ENCODE assay signal across 8 cellular contexts in genomic region chr11:58572906-58573305, GRCh38. TPM values are rescaled to one million over a fixed set of nuclear protein-coding genes. Genes with fewer than 3 reads are reported as not detected.
DNase-seq lines count a peak whose midpoint lies in the region; ATAC-seq and TF ChIP-seq lines count a peak whose summit lies in the region.
"Not testable (repeated sequence)": the region's sequence is repeated elsewhere in the genome, so short reads cannot be mapped to it uniquely, and the experiment has no call there.

No MANE protein-coding gene starts in this region.

- not testable (repeated sequence) for H3K9ac ChIP-seq in fibroblast of lung (ENCODE audit: insufficient read depth, low read length)

- POLR2A ChIA-PET in PC-9 (lab: Charles Lee; ENCODE audit: unreplicated experiment): interaction anchor here (0.6 to 0.8 kb wide), 3 partner anchors 532 to 1099 kb away, joined by 4 to 7 read pairs (median 5); no protein-coding TSS in a partner anchor
- POLR2A ChIA-PET in activated CD4-positive, alpha-beta memory T cell treated with anti-CD3 and anti-CD28 coated beads, Interleukin-2, amount 10 ng/mL, durations not matched to agents 7 days and 5 days (lab: Charles Lee): interaction anchor here (1.0 to 2.0 kb wide), 3 partner anchors 13 to 572 kb away, joined by 3 to 8 read pairs (median 8); partner anchors contain the start of gene FAM111B
- POLR2A ChIA-PET in naive thymus-derived CD8-positive, alpha-beta T cell (lab: Charles Lee): interaction anchor here (0.6 to 1.8 kb wide), 8 partner anchors 9 to 921 kb away, joined by 3 to 13 read pairs (median 4); no protein-coding TSS in a partner anchor

- TF ChIP-seq CTCF in GM12865 (IDR thresholded peaks at IDR 0.05; ENCODE audit: insufficient read depth, low read depth, low read length, missing control alignments); PC-9 (conservative IDR thresholded peaks at IDR 0.05); ascending aorta (IDR thresholded peaks at IDR 0.05); fibroblast of lung (conservative IDR thresholded peaks at IDR 0.05 in 1 of 2, IDR thresholded peaks at IDR 0.05 in 1 of 2; ENCODE audit: low read depth in 1 of 2, low read length in 2 of 2): not testable (repeated sequence)

- peak overlapping the region; percentile 86 for H3K4me2 ChIP-seq in PC-9
- H3K4me2 ChIP-seq in fibroblast of lung (ENCODE audit: extremely low read depth, insufficient read depth, low read length): peak overlapping the region; percentile 69

- peak overlapping the region; percentile 100 for H3K27ac Mint-ChIP-seq in activated CD4-positive, alpha-beta memory T cell treated with anti-CD3 and anti-CD28 coated beads, Interleukin-2, amount 10 ng/mL, durations not matched to agents 7 days and 5 days
- peak overlapping the region; percentile 97 to 100 (median 100) for H3K27ac Mint-ChIP-seq in naive thymus-derived CD8-positive, alpha-beta T cell
- peak overlapping the region; percentile 97 to 98 for H3K27ac Mint-ChIP-seq in stimulated activated naive CD8-positive, alpha-beta T cell treated with anti-CD3 and anti-CD28 coated beads, Interleukin-15, amount 100 ng/mL, for 72 hours

- ATAC-seq in naive thymus-derived CD8-positive, alpha-beta T cell; stimulated activated naive CD8-positive, alpha-beta T cell treated with anti-CD3 and anti-CD28 coated beads, Interleukin-15, amount 100 ng/mL, for 72 hours: not testable (repeated sequence)

- H3F3A ChIP-seq in PC-9 (ENCODE audit: insufficient read depth, low read depth): peaks cover 56% of the 10 kb centered on the region

- H3K9me3 ChIP-seq in PC-9 (ENCODE audit: insufficient read depth, low read depth); ascending aorta; fibroblast of lung (ENCODE audit: control insufficient read depth, insufficient read depth, low read depth, low read length): not testable (repeated sequence)

- peaks cover 64% of the 10 kb centered on the region for H3K4me1 Mint-ChIP-seq in activated CD4-positive, alpha-beta memory T cell treated with anti-CD3 and anti-CD28 coated beads, Interleukin-2, amount 10 ng/mL, durations not matched to agents 7 days and 5 days
- H3K4me1 Mint-ChIP-seq in naive thymus-derived CD8-positive, alpha-beta T cell: peaks cover 30 to 83% (median 74%) of the 10 kb centered on the region in 4 donors
- H3K4me1 Mint-ChIP-seq in stimulated activated naive CD8-positive, alpha-beta T cell treated with anti-CD3 and anti-CD28 coated beads, Interleukin-15, amount 100 ng/mL, for 72 hours: peaks cover 45% of the 10 kb centered on the region

- DNase-seq in GM12865 (ENCODE audit: low read depth); PC-9; activated CD4-positive, alpha-beta memory T cell treated with anti-CD3 and anti-CD28 coated beads, Interleukin-2, amount 10 ng/mL, durations not matched to agents 7 days and 5 days; ascending aorta (ENCODE audit: low spot score in 2 of 2); fibroblast of lung (ENCODE audit: low read depth in 2 of 2); naive thymus-derived CD8-positive, alpha-beta T cell: not testable (repeated sequence)
- DNase-seq in stimulated activated naive CD8-positive, alpha-beta T cell treated with anti-CD3 and anti-CD28 coated beads, Interleukin-15, amount 100 ng/mL, for 72 hours: peak in 1 of 2 donors; percentile 26

- not testable (repeated sequence) for H3K9me2 ChIP-seq in PC-9 (ENCODE audit: insufficient read depth)

- intact Hi-C loops in PC-9 (cut with micrococcal nuclease; ENCODE audit: unreplicated experiment): not testable (repeated sequence)
- intact Hi-C loops in ascending aorta (cut with DNase I): loop anchor here (10.0 kb wide), 1 partner anchor 1498 kb away; no protein-coding TSS in a partner anchor

- peaks cover 46% of the 10 kb centered on the region for H3K36me3 Mint-ChIP-seq in activated CD4-positive, alpha-beta memory T cell treated with anti-CD3 and anti-CD28 coated beads, Interleukin-2, amount 10 ng/mL, durations not matched to agents 7 days and 5 days (ENCODE audit: low read depth)
- H3K36me3 Mint-ChIP-seq in naive thymus-derived CD8-positive, alpha-beta T cell: peaks cover 3 to 33% (median 25%) of the 10 kb centered on the region in 3 donors

- H3K4me3 ChIP-seq in ACC112 (ENCODE audit: low read depth, low read length): peak overlapping the region; percentile 38
- H3K4me3 ChIP-seq in GM12865 (ENCODE audit: low read depth, low read length): peak overlapping the region; percentile 99
- peak overlapping the region; percentile 35; the same call in 1 of the 2 replicates for H3K4me3 ChIP-seq in PC-9
- H3K4me3 ChIP-seq in ascending aorta: peak overlapping the region; percentile 5 to 28
- peak overlapping the region in 1 of 4 experiments; percentile 15 for H3K4me3 ChIP-seq in fibroblast of lung (replicated peaks in 1 of 4; ENCODE audit: control extremely low read depth in 1 of 4, insufficient read depth in 1 of 4, low read depth in 3 of 4, low read length in 4 of 4)

- peak overlapping the region; percentile 90 for H3K4me3 Mint-ChIP-seq in activated CD4-positive, alpha-beta memory T cell treated with anti-CD3 and anti-CD28 coated beads, Interleukin-2, amount 10 ng/mL, durations not matched to agents 7 days and 5 days
- peak overlapping the region; percentile 92 to 99 (median 96) for H3K4me3 Mint-ChIP-seq in naive thymus-derived CD8-positive, alpha-beta T cell
- peak overlapping the region; percentile 78 to 93 for H3K4me3 Mint-ChIP-seq in stimulated activated naive CD8-positive, alpha-beta T cell treated with anti-CD3 and anti-CD28 coated beads, Interleukin-15, amount 100 ng/mL, for 72 hours

- H3K79me2 ChIP-seq in ACC112 (ENCODE audit: control insufficient read depth, insufficient read depth, low read length, unreplicated experiment) (peaks cover 47% of the 10 kb centered on the region), PC-9 (ENCODE audit: low read depth) (peaks cover 23% of the 10 kb centered on the region)
- not testable (repeated sequence) for H3K79me2 ChIP-seq in fibroblast of lung (ENCODE audit: control insufficient read depth, insufficient read depth, low read length)

- CTCF ChIA-PET in PC-9 (lab: Charles Lee): interaction anchor here (0.7 to 0.9 kb wide), 3 partner anchors 83 to 534 kb away, joined by 3 read pairs; no protein-coding TSS in a partner anchor
- CTCF ChIA-PET in activated CD4-positive, alpha-beta memory T cell treated with anti-CD3 and anti-CD28 coated beads, Interleukin-2, amount 10 ng/mL, durations not matched to agents 7 days and 5 days (lab: Charles Lee): interaction anchor here (0.7 to 1.2 kb wide), 6 partner anchors 9 to 563 kb away, joined by 3 to 7 read pairs (median 4); no protein-coding TSS in a partner anchor

- not testable (repeated sequence) for H4K20me1 ChIP-seq in PC-9 (ENCODE audit: insufficient read depth); fibroblast of lung (ENCODE audit: control insufficient read depth, extremely low read depth, insufficient read depth, low read length)

- peaks cover 13% of the 10 kb centered on the region for H3K36me3 ChIP-seq in ACC112 (ENCODE audit: insufficient read depth, low read length)
- not testable (repeated sequence) for H3K36me3 ChIP-seq in PC-9 (ENCODE audit: low read depth); fibroblast of lung (ENCODE audit: control insufficient read depth, insufficient read depth, low read length)
- H3K36me3 ChIP-seq in ascending aorta: peaks cover 12 to 19% of the 10 kb centered on the region in 2 donors

- H3K9me3 Mint-ChIP-seq in activated CD4-positive, alpha-beta memory T cell treated with anti-CD3 and anti-CD28 coated beads, Interleukin-2, amount 10 ng/mL, durations not matched to agents 7 days and 5 days; naive thymus-derived CD8-positive, alpha-beta T cell; stimulated activated naive CD8-positive, alpha-beta T cell treated with anti-CD3 and anti-CD28 coated beads, Interleukin-15, amount 100 ng/mL, for 72 hours: not testable (repeated sequence)

- H2AFZ ChIP-seq in ACC112 (ENCODE audit: low read length, unreplicated experiment); fibroblast of lung (ENCODE audit: low read length): not testable (repeated sequence)
- H2AFZ ChIP-seq in PC-9: peak overlapping the region; percentile 65

- BruUV-seq in PC-9 (replicated peaks; lab: Mats Ljungman, UMichigan): not testable (repeated sequence)

- H3K27ac ChIP-seq in ACC112 (ENCODE audit: low read depth, low read length) (peak overlapping the region; percentile 99), PC-9 (peak overlapping the region; percentile 92), ascending aorta (peak overlapping the region; percentile 98 to 99), fibroblast of lung (ENCODE audit: insufficient read depth, low read length) (peak overlapping the region; percentile 60)

- peaks cover 41% of the 10 kb centered on the region for H3K4me1 ChIP-seq in ACC112 (ENCODE audit: control insufficient read depth, insufficient read depth, low read length, unreplicated experiment)
- peaks cover 48% of the 10 kb centered on the region for H3K4me1 ChIP-seq in PC-9 (replicated peaks; ENCODE audit: insufficient read depth)
- H3K4me1 ChIP-seq in ascending aorta: peaks cover 7 to 44% of the 10 kb centered on the region in 2 donors
- peaks cover 29% of the 10 kb centered on the region for H3K4me1 ChIP-seq in fibroblast of lung (ENCODE audit: control insufficient read depth, extremely low read depth, insufficient read depth, low read length)

- not testable (repeated sequence) for H3K27me3 Mint-ChIP-seq in activated CD4-positive, alpha-beta memory T cell treated with anti-CD3 and anti-CD28 coated beads, Interleukin-2, amount 10 ng/mL, durations not matched to agents 7 days and 5 days; naive thymus-derived CD8-positive, alpha-beta T cell; stimulated activated naive CD8-positive, alpha-beta T cell treated with anti-CD3 and anti-CD28 coated beads, Interleukin-15, amount 100 ng/mL, for 72 hours

- H3K27me3 ChIP-seq in ACC112 (ENCODE audit: insufficient read depth, low read length); PC-9 (ENCODE audit: insufficient read depth, low read depth); ascending aorta; fibroblast of lung (ENCODE audit: control insufficient read depth, insufficient read depth, low read length): not testable (repeated sequence)

RNA-seq across cellular contexts. Expression of gene LPXN, which starts 2.8 kb away (rescaled TPM):
- total RNA-seq in PC-9 (2021): 7.1 and 10.3 TPM in 2 replicates
- 100 to 1,000 TPM; 137 to 138 TPM for total RNA-seq in activated CD4-positive, alpha-beta memory T cell treated with anti-CD3 and anti-CD28 coated beads, Interleukin-2, amount 10 ng/mL, durations not matched to agents 7 days and 5 days
- 2.1 TPM for total RNA-seq in ascending aorta
- 2.8 and 8.6 TPM in 2 replicates for total RNA-seq in fibroblast of lung
- 9.2 and 40.2 TPM in 2 replicates for polyA plus RNA-seq in fibroblast of lung
- polyA plus RNA-seq in fibroblast of lung (2012): 4.8 and 21.0 TPM in 2 replicates
- polyA minus RNA-seq in fibroblast of lung (ENCODE audit: low replicate concordance): 9.8 and 64.1 TPM in 2 replicates
- 100 to 1,000 TPM; 200 TPM for total RNA-seq in naive thymus-derived CD8-positive, alpha-beta T cell
- 100 to 1,000 TPM; 208 to 261 (median 220) TPM for polyA plus RNA-seq in naive thymus-derived CD8-positive, alpha-beta T cell

RNA-seq across cellular contexts. Expression of gene ZFP91, which starts 6.0 kb away (rescaled TPM):
- total RNA-seq in PC-9 (2021) (40.6 and 67.5 TPM in 2 replicates), ascending aorta (32.5 TPM), fibroblast of lung (36.7 and 50.2 TPM in 2 replicates)
- 10 to 100 TPM; 53.5 to 55.2 TPM for total RNA-seq in activated CD4-positive, alpha-beta memory T cell treated with anti-CD3 and anti-CD28 coated beads, Interleukin-2, amount 10 ng/mL, durations not matched to agents 7 days and 5 days
- polyA plus RNA-seq in fibroblast of lung: 56.9 and 64.2 TPM in 2 replicates
- 44.8 and 46.8 TPM in 2 replicates for polyA plus RNA-seq in fibroblast of lung (2012)
- polyA minus RNA-seq in fibroblast of lung (ENCODE audit: low replicate concordance): 15.4 and 17.2 TPM in 2 replicates
- 10 to 100 TPM; 46.1 to 49.6 TPM for total RNA-seq in naive thymus-derived CD8-positive, alpha-beta T cell
- 1 to 10 TPM; 4.8 to 9.4 (median 7.1) TPM for polyA plus RNA-seq in naive thymus-derived CD8-positive, alpha-beta T cell

RNA-seq across cellular contexts. Expression of gene CNTF, which starts 49.6 kb away (rescaled TPM):
- total RNA-seq in PC-9 (2021): 2.1 and 3.4 TPM in 2 replicates
- total RNA-seq in activated CD4-positive, alpha-beta memory T cell treated with anti-CD3 and anti-CD28 coated beads, Interleukin-2, amount 10 ng/mL, durations not matched to agents 7 days and 5 days: 1 to 10 TPM; 2.3 to 2.4 TPM
- total RNA-seq in ascending aorta: 1.9 TPM
- 0.77 and 1.2 TPM in 2 replicates for total RNA-seq in fibroblast of lung
- 0.73 and 0.95 TPM in 2 replicates for polyA plus RNA-seq in fibroblast of lung
- polyA plus RNA-seq in fibroblast of lung (2012): 0.69 and 0.73 TPM in 2 replicates
- polyA minus RNA-seq in fibroblast of lung (ENCODE audit: low replicate concordance): 2.0 TPM in 1 of 2 replicates, not detected in the other
- 1 to 10 TPM; 2.9 to 3.0 TPM for total RNA-seq in naive thymus-derived CD8-positive, alpha-beta T cell
- polyA plus RNA-seq in naive thymus-derived CD8-positive, alpha-beta T cell: under 1 TPM in 2 of 3 donors, not detected in 1; 0.15 to 0.28 TPM

Comparison
In these comparisons a context has a peak if more than half of its experiments do, and no peak if none do; other contexts are left out.
1. RNA of gene LPXN, which starts 2.8 kb away (total RNA-seq): 200 TPM in naive thymus-derived CD8-positive, alpha-beta T cell and 137 to 138 TPM in activated CD4-positive, alpha-beta memory T cell treated with anti-CD3 and anti-CD28 coated beads, Interleukin-2, amount 10 ng/mL, durations not matched to agents 7 days and 5 days; 7.1 to 10.3 TPM in PC-9, 2.8 to 8.6 TPM in fibroblast of lung and 2.1 TPM in ascending aorta (single experiment); every median in the first group is over 10 times any median in the second.
2. Peak in every context shown above with its lines, with median percentiles within 50 percentile points of each other: H3K27ac ChIP-seq, H3K27ac Mint-ChIP-seq and H3K4me3 Mint-ChIP-seq.